23 cellular contexts compared by ENCODE assay signal in genomic region chr20:50252715-50253500, GRCh38.
DNase-seq lines count a peak whose midpoint lies in the region; TF ChIP-seq lines count a peak whose summit lies in the region.
"Had no signal": no experiment of that assay in that cellular context is flagged by ENCODE, and none has a peak within 500 bp of the region (broad histone marks: within the 10 kb centered on the region; RNA-seq: fewer than 3 reads in every experiment).

No MANE protein-coding gene starts in this region.

- no peak for TF ChIP-seq CTCF in CD14-positive monocyte (IDR thresholded peaks at IDR 0.05)
- no peak for TF ChIP-seq CTCF in HFFc6 (IDR thresholded peaks at IDR 0.05)
- no peak for TF ChIP-seq CTCF in nephron progenitor cell (IDR thresholded peaks at IDR 0.05)

- H3K4me3 Mint-ChIP-seq in CD14-positive monocyte (peak overlapping the region in 1 of 2 donors; percentile 37), HFFc6 (peak overlapping the region; percentile 4; the same call in 1 of the 2 replicates), nephron progenitor cell (no peak overlapping the region)
- no peak overlapping the region for H3K4me3 Mint-ChIP-seq in dendritic cell treated with granulocyte-macrophage colony-stimulating factor and Interleukin-4, amounts not matched to agents 40 ng/mL and 50 ng/mL, for 4 days
- H3K4me3 Mint-ChIP-seq: activated T-cell treated with anti-CD3 and anti-CD28 coated beads, Interleukin-2, amount 50 U/mL, for 24 hours; memory B cell had no signal

- intact Hi-C loops in CD14-positive monocyte (cut with micrococcal nuclease), result no loop called here
- intact Hi-C loops in dendritic cell treated with granulocyte-macrophage colony-stimulating factor and Interleukin-4, amounts not matched to agents 40 ng/mL and 50 ng/mL, for 4 days (cut with micrococcal nuclease), result no loop called here

- DNase-seq in CD14-positive monocyte (ENCODE audit: low spot score), result peak; percentile 86
- DNase-seq in HFFc6, result no peak
- no peak for DNase-seq in nephron progenitor cell
- no peak for DNase-seq in NCI-H1694 treated with DMSO at 0.1 percent for 48 hours (lab: John Stamatoyannopoulos, UW)
- no peak for DNase-seq in OCI-M1 (lab: John Stamatoyannopoulos, UW)
- no peak for DNase-seq in activated T-cell treated with anti-CD3 and anti-CD28 coated beads, Interleukin-2, amount 50 U/mL, for 48 hours
- DNase-seq: activated CD4-positive, alpha-beta T cell treated with anti-CD3 and anti-CD28 coated beads for 48 hours; activated naive CD4-positive, alpha-beta T cell; activated T-cell treated with anti-CD3 and anti-CD28 coated beads, Interleukin-2, amount 50 U/mL, for 24 hours; DND-41; glutamatergic neuron; Karpas-422; MV-4-11; NCI-H1436 treated with DMSO at 0.1 percent for 48 hours; NCI-H446 treated with DMSO at 0.1 percent for 48 hours; SHP77; sigmoid colon; stomach; T-helper 9 cell; thyroid gland; WERI-Rb-1 had no signal

- H3K27me3 Mint-ChIP-seq in CD14-positive monocyte (ENCODE audit: low read depth in 3 of 3), result peaks cover 0 to 14% (median 0%) of the 10 kb centered on the region in 3 donors
- H3K27me3 Mint-ChIP-seq in HFFc6 (ENCODE audit: insufficient read depth), result no peaks in the 10 kb centered on the region
- no peaks in the 10 kb centered on the region for H3K27me3 Mint-ChIP-seq in dendritic cell treated with granulocyte-macrophage colony-stimulating factor and Interleukin-4, amounts not matched to agents 40 ng/mL and 50 ng/mL, for 4 days
- peaks cover 3% of the 10 kb centered on the region for H3K27me3 Mint-ChIP-seq in nephron progenitor cell (ENCODE audit: low read depth, poor library complexity)
- H3K27me3 Mint-ChIP-seq: activated T-cell treated with anti-CD3 and anti-CD28 coated beads, Interleukin-2, amount 50 U/mL, for 24 hours had no signal

- peaks cover 47% of the 10 kb centered on the region for H3K4me1 Mint-ChIP-seq in CD14-positive monocyte
- peaks cover 59% of the 10 kb centered on the region for H3K4me1 Mint-ChIP-seq in HFFc6 (ENCODE audit: low read depth)
- peaks cover 57% of the 10 kb centered on the region for H3K4me1 Mint-ChIP-seq in dendritic cell treated with granulocyte-macrophage colony-stimulating factor and Interleukin-4, amounts not matched to agents 40 ng/mL and 50 ng/mL, for 4 days (ENCODE audit: low read depth)
- H3K4me1 Mint-ChIP-seq in nephron progenitor cell, result peaks cover 33% of the 10 kb centered on the region
- H3K4me1 Mint-ChIP-seq: memory B cell had no signal

- H3K36me3 Mint-ChIP-seq in CD14-positive monocyte (peaks cover 0 to 3% of the 10 kb centered on the region in 2 donors), HFFc6 (ENCODE audit: low read depth) (no peaks in the 10 kb centered on the region), nephron progenitor cell (ENCODE audit: low read depth) (no peaks in the 10 kb centered on the region)
- no peaks in the 10 kb centered on the region for H3K36me3 Mint-ChIP-seq in dendritic cell treated with granulocyte-macrophage colony-stimulating factor and Interleukin-4, amounts not matched to agents 40 ng/mL and 50 ng/mL, for 4 days (ENCODE audit: low read depth)
- H3K36me3 Mint-ChIP-seq: memory B cell had no signal

- H3K27ac Mint-ChIP-seq in CD14-positive monocyte, result peak overlapping the region; percentile 49 to 89 (median 72)
- H3K27ac Mint-ChIP-seq in HFFc6, result peak overlapping the region; percentile 99
- H3K27ac Mint-ChIP-seq in dendritic cell treated with granulocyte-macrophage colony-stimulating factor and Interleukin-4, amounts not matched to agents 40 ng/mL and 50 ng/mL, for 4 days, result peak overlapping the region; percentile 37
- H3K27ac Mint-ChIP-seq in nephron progenitor cell, result peak overlapping the region; percentile 10
- H3K27ac Mint-ChIP-seq: activated T-cell treated with anti-CD3 and anti-CD28 coated beads, Interleukin-2, amount 50 U/mL, for 24 hours; memory B cell had no signal

- H3K9me3 Mint-ChIP-seq in CD14-positive monocyte (no peaks in the 10 kb centered on the region), HFFc6 (no peaks in the 10 kb centered on the region), nephron progenitor cell (no peaks in the 10 kb centered on the region)
- no peaks in the 10 kb centered on the region for H3K9me3 Mint-ChIP-seq in dendritic cell treated with granulocyte-macrophage colony-stimulating factor and Interleukin-4, amounts not matched to agents 40 ng/mL and 50 ng/mL, for 4 days
- H3K9me3 Mint-ChIP-seq: activated T-cell treated with anti-CD3 and anti-CD28 coated beads, Interleukin-2, amount 50 U/mL, for 24 hours; memory B cell had no signal

Comparison
In these comparisons a context has a peak if more than half of its experiments do, and no peak if none do; other contexts are left out.
1. H3K27ac Mint-ChIP-seq: peak in every context shown above with its lines; median percentile 99 in HFFc6; 72 in CD14-positive monocyte; 37 in dendritic cell treated with granulocyte-macrophage colony-stimulating factor and Interleukin-4, amounts not matched to agents 40 ng/mL and 50 ng/mL, for 4 days; 10 in nephron progenitor cell.